18 cellular contexts compared by ENCODE assay signal in genomic region chr5:150762216-150762615, GRCh38. TPM values are rescaled to one million over a fixed set of nuclear protein-coding genes. Genes with fewer than 3 reads are reported as not detected.
A peak's percentile ranks its signal among the peaks of the same experiment; 100 is the strongest.
DNase-seq lines count a peak whose midpoint lies in the region; ATAC-seq, FAIRE-seq and TF ChIP-seq lines count a peak whose summit lies in the region.
"Had no signal": no experiment of that assay in that cellular context is flagged by ENCODE, and none has a peak within 500 bp of the region (broad histone marks: within the 10 kb centered on the region; RNA-seq: fewer than 3 reads in every experiment).

No MANE protein-coding gene starts in this region.

- no peak overlapping the region for H3K9ac ChIP-seq in HepG2 (ENCODE audit: insufficient read depth, low read depth, low read length)

- no peak overlapping the region for H3K4me2 ChIP-seq in HepG2 (ENCODE audit: low read depth, low read length)

- ATAC-seq in HepG2 (no peak), right lobe of liver (no peak), lower lobe of right lung (no peak)
- ATAC-seq in stimulated activated naive CD8-positive, alpha-beta T cell treated with anti-CD3 and anti-CD28 coated beads, Interleukin-15, Interleukin-2, amounts not matched to agents 100 U/mL and 50 U/mL, for 24 hours: no peak
- ATAC-seq: left cardiac atrium had no signal

- no peak for TF ChIP-seq CTCF in HepG2 (CRISPR knock-in tag; IDR thresholded peaks at IDR 0.05)
- no peak for TF ChIP-seq CTCF in right lobe of liver (IDR thresholded peaks at IDR 0.05)
- no peak for TF ChIP-seq CTCF in lower lobe of right lung (IDR thresholded peaks at IDR 0.05)
- no peak for TF ChIP-seq CTCF in uterus (IDR thresholded peaks at IDR 0.05)

- POLR2A ChIA-PET in HepG2 (lab: Yijun Ruan, JAX): interaction anchor here (3.3 kb wide), 1 partner anchor 16 kb away, joined by 19 read pairs; the partner anchor contains the start of gene SMIM3

- H3K4me1 ChIP-seq in HepG2 (ENCODE audit: insufficient read depth, low read length) (peaks cover 60% of the 10 kb centered on the region), right lobe of liver (peaks cover 0 to 18% (median 3%) of the 10 kb centered on the region in 4 donors), lower lobe of right lung (peaks cover 29% of the 10 kb centered on the region), uterus (peaks cover 0 to 14% of the 10 kb centered on the region in 2 donors)

- H4K20me1 ChIP-seq in HepG2 (ENCODE audit: insufficient read depth, low read length): no peaks in the 10 kb centered on the region

- no peaks in the 10 kb centered on the region for H3K27me3 ChIP-seq in HepG2 (ENCODE audit: control insufficient read depth in 1 of 2, insufficient read depth in 2 of 2, low read length in 2 of 2)
- H3K27me3 ChIP-seq in right lobe of liver: no peaks in the 10 kb centered on the region
- H3K27me3 ChIP-seq in lower lobe of right lung (ENCODE audit: low read depth): no peaks in the 10 kb centered on the region
- no peaks in the 10 kb centered on the region for H3K27me3 ChIP-seq in uterus
- H3K27me3 ChIP-seq: cardiac muscle cell had no signal

- H3K27ac ChIP-seq in HepG2 (ENCODE audit: extremely low read length, insufficient read depth, low read length) (no peak overlapping the region), right lobe of liver (peak overlapping the region in 1 of 3 donors; percentile 56), lower lobe of right lung (peak overlapping the region; percentile 56), uterus (peak overlapping the region; percentile 55 to 86)
- H3K27ac ChIP-seq: cardiac muscle cell had no signal

- CTCF ChIA-PET in HepG2 (lab: Yijun Ruan, JAX; ENCODE audit: low intra/inter-chr PET ratio, low total read pairs): no interaction called here

- no peaks in the 10 kb centered on the region for H3K36me3 ChIP-seq in HepG2 (replicated peaks in 1 of 2; ENCODE audit: control insufficient read depth in 1 of 2, insufficient read depth in 2 of 2, low read length in 2 of 2)
- no peaks in the 10 kb centered on the region for H3K36me3 ChIP-seq in right lobe of liver
- H3K36me3 ChIP-seq in lower lobe of right lung: no peaks in the 10 kb centered on the region
- no peaks in the 10 kb centered on the region for H3K36me3 ChIP-seq in uterus
- H3K36me3 ChIP-seq: cardiac muscle cell had no signal

- 98% methylated on average over 5 of the region's 5 CpGs for WGBS in HepG2 (ENCODE audit: low lambda C conversion rate)
- WGBS in right lobe of liver (ENCODE audit: insufficient coverage, low coverage, low lambda C conversion rate, missing lambda C conversion rate): 60% methylated on average over 4 of the region's 5 CpGs

- DNase-seq in HepG2 (ENCODE audit: low spot score) (no peak), right lobe of liver (no peak), amniotic epithelial cell (ENCODE audit: low read depth) (peak; percentile 87), lower lobe of right lung (no peak), uterus (no peak), NCI-H1694 (lab: John Stamatoyannopoulos, UW) (no peak), frontal cortex (ENCODE audit: low spot score in 2 of 2) (no peak)
- DNase-seq in stimulated activated naive CD8-positive, alpha-beta T cell treated with anti-CD3 and anti-CD28 coated beads, Interleukin-15, Interleukin-2, amounts not matched to agents 100 U/mL and 50 U/mL, for 24 hours: no peak
- DNase-seq: ACHN; activated naive CD4-positive, alpha-beta T cell treated with anti-CD3 and anti-CD28 coated beads, Interleukin-2, amount 50 U/mL, for 16 hours; COR-L47; GDM1; left cardiac atrium; NCI-H1048; stimulated activated CD4-positive, alpha-beta T cell treated with anti-CD3 and anti-CD28 coated beads, Interleukin-4, amount 100 ng/mL, for 1 hour had no signal

- TF ChIP-seq EP300 in HepG2 (IDR thresholded peaks at IDR 0.05; ENCODE audit: low read depth in 2 of 2, low read length in 2 of 2) (no peak), HepG2 (CRISPR knock-in tag; IDR thresholded peaks at IDR 0.05; ENCODE audit: borderline replicate concordance) (no peak)

- BruUV-seq in HepG2 (replicated peaks; lab: Mats Ljungman, UMichigan): no TSS peak

- H3K4me3 ChIP-seq in HepG2 (replicated peaks in 1 of 3; ENCODE audit: insufficient read depth in 1 of 3, low read depth in 2 of 3, low read length in 3 of 3) (no peak overlapping the region), right lobe of liver (no peak overlapping the region), lower lobe of right lung (no peak overlapping the region), uterus (no peak overlapping the region)
- H3K4me3 ChIP-seq: cardiac muscle cell had no signal

- in situ Hi-C loops in HepG2 (cut with HindIII; ENCODE audit: extremely low pct_ligation_motif_present, low pct_unique_long_range_greater_than_20kb): no loop called here

- intact Hi-C loops in HepG2 (cut with micrococcal nuclease; ENCODE audit: unreplicated experiment) (loop anchor here (1.0 kb wide), 1 partner anchor 16 kb away; the partner anchor contains the start of gene SMIM3), right lobe of liver (cut with DNase I) (no loop called here), lower lobe of right lung (cut with DNase I) (no loop called here), uterus (cut with DNase I; ENCODE audit: low total_unique reads) (no loop called here)

- peaks cover 10% of the 10 kb centered on the region for H3K79me2 ChIP-seq in HepG2 (ENCODE audit: insufficient read depth, low read length)

- H3K9me3 ChIP-seq in HepG2 (ENCODE audit: low read length) (peaks cover 6% of the 10 kb centered on the region; the same call in 1 of the 2 replicates), right lobe of liver (no peaks in the 10 kb centered on the region), lower lobe of right lung (no peaks in the 10 kb centered on the region), uterus (no peaks in the 10 kb centered on the region)

- H2AFZ ChIP-seq in HepG2 (ENCODE audit: low read length): no peak overlapping the region

- TF ChIP-seq POLR2A in HepG2 (IDR thresholded peaks at IDR 0.05; ENCODE audit: insufficient read depth in 1 of 2, low read depth in 2 of 2, low read length in 2 of 2) (no peak), right lobe of liver (IDR thresholded peaks at IDR 0.05) (no peak), uterus (IDR thresholded peaks at IDR 0.05) (no peak)

- no peak for TF ChIP-seq RAD21 in HepG2 (CRISPR knock-in tag; IDR thresholded peaks at IDR 0.05)

- FAIRE-seq in HepG2 (lab: Jason Lieb, UNC): no peak
- FAIRE-seq in frontal cortex (lab: Jason Lieb, UNC): no peak
- FAIRE-seq: HTR-8/SVneo had no signal

RNA-seq across cellular contexts. Expression of gene DCTN4, which starts 3.4 kb away (rescaled TPM):
- total RNA-seq in HepG2 (2016; rRNA removed; fragmentation: Illumina TruSeq; extraction: Trizol): 26.9 and 39.7 TPM in 2 replicates
- total RNA-seq in HepG2 (2016; cell fraction: cytosol; rRNA removed; fragmentation: Illumina TruSeq; extraction: Trizol; ENCODE audit: low read depth): 3.5 and 5.2 TPM in 2 replicates
- 28.4 and 40.9 TPM in 2 replicates for total RNA-seq in HepG2 (2016; cell fraction: insoluble cytoplasmic fraction; rRNA removed; fragmentation: Illumina TruSeq; extraction: Trizol)
- 16.8 and 20.1 TPM in 2 replicates for total RNA-seq in HepG2 (2016; cell fraction: membrane; rRNA removed; fragmentation: Illumina TruSeq; extraction: Trizol)
- total RNA-seq in HepG2 (2016; cell fraction: nucleus; rRNA removed; fragmentation: Illumina TruSeq; extraction: Trizol): 29.2 and 37.4 TPM in 2 replicates
- 21.5 and 24.1 TPM in 2 replicates for polyA plus RNA-seq in HepG2 (2011; rRNA removed)
- polyA plus RNA-seq in HepG2 (2011; cell fraction: cytosol; rRNA removed): 17.3 and 22.7 TPM in 2 replicates
- 18.6 and 20.3 TPM in 2 replicates for polyA plus RNA-seq in HepG2 (2011; cell fraction: nucleus; rRNA removed)
- polyA plus RNA-seq in HepG2 (2012): 18.3 and 23.7 TPM in 2 replicates
- 1.7 and 1.8 TPM in 2 replicates for polyA plus RNA-seq in HepG2 (2016; cell fraction: cytosol; fragmentation: Illumina TruSeq; extraction: Trizol; ENCODE audit: low read depth)
- polyA plus RNA-seq in HepG2 (2016; cell fraction: insoluble cytoplasmic fraction; fragmentation: Illumina TruSeq; extraction: Trizol; ENCODE audit: low read depth): 42.0 and 42.5 TPM in 2 replicates
- polyA plus RNA-seq in HepG2 (2016; cell fraction: membrane; fragmentation: Illumina TruSeq; extraction: Trizol; ENCODE audit: low read depth): 7.3 and 8.7 TPM in 2 replicates
- 24.5 and 29.7 TPM in 2 replicates for polyA plus RNA-seq in HepG2 (2016; cell fraction: nucleus; fragmentation: Illumina TruSeq; extraction: Trizol; ENCODE audit: insufficient read depth, low read depth)
- 41.6 and 54.4 TPM in 2 replicates for polyA minus RNA-seq in HepG2 (2011; rRNA and poly(A)+ RNA removed; ENCODE audit: low replicate concordance)
- polyA minus RNA-seq in HepG2 (2011; cell fraction: cytosol; rRNA and poly(A)+ RNA removed): 26.7 and 27.0 TPM in 2 replicates
- polyA minus RNA-seq in HepG2 (2011; cell fraction: nucleus; rRNA and poly(A)+ RNA removed): 59.4 and 66.0 TPM in 2 replicates
- 10 to 100 TPM; 25.2 to 30.5 (median 27.6) TPM for total RNA-seq in right lobe of liver
- 71.8 TPM for total RNA-seq in lower lobe of right lung
- total RNA-seq in uterus: 10 to 100 TPM; 33.3 to 82.7 (median 62.3) TPM
- 88.9 TPM for total RNA-seq in frontal cortex

RNA-seq across cellular contexts. Expression of gene SMIM3, which starts 16.3 kb away (rescaled TPM):
- total RNA-seq in HepG2 (2016; rRNA removed; fragmentation: Illumina TruSeq; extraction: Trizol) (11.6 and 14.1 TPM in 2 replicates), right lobe of liver (1 to 10 TPM; 1.3 to 8.7 (median 3.6) TPM), lower lobe of right lung (17.1 TPM), uterus (10 to 100 TPM in 3 of 4 donors, 1 to 10 TPM in 1; 2.6 to 55.9 (median 32.1) TPM), frontal cortex (2.4 TPM)
- 17.2 and 21.9 TPM in 2 replicates for total RNA-seq in HepG2 (2016; cell fraction: cytosol; rRNA removed; fragmentation: Illumina TruSeq; extraction: Trizol; ENCODE audit: low read depth)
- total RNA-seq in HepG2 (2016; cell fraction: insoluble cytoplasmic fraction; rRNA removed; fragmentation: Illumina TruSeq; extraction: Trizol): 12.8 and 13.2 TPM in 2 replicates
- total RNA-seq in HepG2 (2016; cell fraction: membrane; rRNA removed; fragmentation: Illumina TruSeq; extraction: Trizol): 26.9 and 32.8 TPM in 2 replicates
- 5.2 and 6.0 TPM in 2 replicates for total RNA-seq in HepG2 (2016; cell fraction: nucleus; rRNA removed; fragmentation: Illumina TruSeq; extraction: Trizol)
- 71.3 and 96.7 TPM in 2 replicates for polyA plus RNA-seq in HepG2 (2011; rRNA removed)
- 110 and 111 TPM in 2 replicates for polyA plus RNA-seq in HepG2 (2011; cell fraction: cytosol; rRNA removed)
- polyA plus RNA-seq in HepG2 (2011; cell fraction: nucleus; rRNA removed): 25.5 and 30.6 TPM in 2 replicates
- 81.2 and 85.5 TPM in 2 replicates for polyA plus RNA-seq in HepG2 (2012)
- polyA plus RNA-seq in HepG2 (2016; cell fraction: cytosol; fragmentation: Illumina TruSeq; extraction: Trizol; ENCODE audit: low read depth): 17.8 and 26.6 TPM in 2 replicates
- 12.2 and 14.7 TPM in 2 replicates for polyA plus RNA-seq in HepG2 (2016; cell fraction: insoluble cytoplasmic fraction; fragmentation: Illumina TruSeq; extraction: Trizol; ENCODE audit: low read depth)
- polyA plus RNA-seq in HepG2 (2016; cell fraction: membrane; fragmentation: Illumina TruSeq; extraction: Trizol; ENCODE audit: low read depth): 22.1 and 31.4 TPM in 2 replicates
- 8.9 and 9.4 TPM in 2 replicates for polyA plus RNA-seq in HepG2 (2016; cell fraction: nucleus; fragmentation: Illumina TruSeq; extraction: Trizol; ENCODE audit: insufficient read depth, low read depth)
- polyA minus RNA-seq in HepG2 (2011; rRNA and poly(A)+ RNA removed; ENCODE audit: low replicate concordance): 0.09 and 62.7 TPM in 2 replicates
- polyA minus RNA-seq in HepG2 (2011; cell fraction: cytosol; rRNA and poly(A)+ RNA removed): 32.4 and 33.9 TPM in 2 replicates
- 9.8 and 12.9 TPM in 2 replicates for polyA minus RNA-seq in HepG2 (2011; cell fraction: nucleus; rRNA and poly(A)+ RNA removed)
- total RNA-seq: OCI-LY7 had no signal
